ENCODE assay signal across 16 cellular contexts in the genomic region with DNA sequence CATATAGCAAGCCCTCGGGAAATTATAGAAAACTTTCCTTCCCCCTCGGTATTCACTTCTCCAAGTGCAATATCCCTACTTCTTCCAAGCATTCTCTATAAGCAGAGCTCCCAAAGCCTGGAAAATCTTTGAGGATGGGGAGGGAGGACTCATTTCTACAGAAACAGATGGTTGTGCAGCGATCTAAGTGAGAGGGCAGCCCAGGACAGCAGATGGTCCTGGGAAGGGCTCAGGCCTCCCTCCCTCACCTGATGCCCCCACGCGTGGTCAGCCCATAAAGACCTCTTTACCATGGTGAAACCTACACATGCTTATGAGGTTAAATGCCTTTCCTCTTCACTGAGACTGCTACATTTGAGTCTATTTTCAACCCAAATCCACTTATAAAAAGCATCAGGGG.
DNase-seq lines count a peak whose midpoint lies in the region; ATAC-seq and TF ChIP-seq lines count a peak whose summit lies in the region.
"Had no signal": no experiment of that assay in that cellular context is flagged by ENCODE, and none has a peak within 500 bp of the region (broad histone marks: within the 10 kb centered on the region; RNA-seq: fewer than 3 reads in every experiment).

No MANE protein-coding gene starts in this region.

- no peaks in the 10 kb centered on the region for H3K36me3 Mint-ChIP-seq in activated naive CD4-positive, alpha-beta T cell treated with anti-CD3 and anti-CD28 coated beads, Interleukin-2, amount 10 ng/mL, durations not matched to agents 7 days and 5 days
- H3K36me3 Mint-ChIP-seq in neural crest cell (ENCODE audit: low read depth), result no peaks in the 10 kb centered on the region
- H3K36me3 Mint-ChIP-seq: CD4-positive, alpha-beta memory T cell had no signal

- in situ Hi-C loops in GM13976 (cut with MboI; ENCODE audit: low sequenced_read_pairs, unreplicated experiment), result no loop called here

- CTCF ChIA-PET in activated naive CD4-positive, alpha-beta T cell treated with anti-CD3 and anti-CD28 coated beads, Interleukin-2, amount 10 ng/mL, durations not matched to agents 7 days and 5 days (lab: Charles Lee), result no interaction called here

- no peaks in the 10 kb centered on the region for H3K4me1 Mint-ChIP-seq in activated naive CD4-positive, alpha-beta T cell treated with anti-CD3 and anti-CD28 coated beads, Interleukin-2, amount 10 ng/mL, durations not matched to agents 7 days and 5 days
- H3K4me1 Mint-ChIP-seq in neural crest cell, result peaks cover 9% of the 10 kb centered on the region
- H3K4me1 Mint-ChIP-seq: CD4-positive, alpha-beta memory T cell had no signal

- H3K27ac Mint-ChIP-seq in activated naive CD4-positive, alpha-beta T cell treated with anti-CD3 and anti-CD28 coated beads, Interleukin-2, amount 10 ng/mL, durations not matched to agents 7 days and 5 days, result peak overlapping the region; percentile 14
- peak overlapping the region; percentile 30 for H3K27ac Mint-ChIP-seq in neural crest cell (ENCODE audit: unreplicated experiment)
- H3K27ac Mint-ChIP-seq: CD4-positive, alpha-beta memory T cell; GM23338 had no signal

- no peak for DNase-seq in activated naive CD4-positive, alpha-beta T cell treated with anti-CD3 and anti-CD28 coated beads, Interleukin-2, amount 10 ng/mL, durations not matched to agents 7 days and 5 days
- no peak for DNase-seq in activated naive CD4-positive, alpha-beta T cell (lab: John Stamatoyannopoulos, UW)
- DNase-seq in cerebellar cortex (ENCODE audit: low spot score) (peak; percentile 82), neural crest cell (ENCODE audit: low read depth, low spot score) (no peak), GM13976 (ENCODE audit: low spot score) (no peak), Right ventricle myocardium superior (no peak)
- DNase-seq: Calu3; CD4-positive, alpha-beta memory T cell; COR-L47; DMS79; EL; GF-D8; H9 had no signal

- TF ChIP-seq CTCF in neural crest cell (conservative IDR thresholded peaks at IDR 0.05) (no peak), GM13976 (IDR thresholded peaks at IDR 0.05; ENCODE audit: borderline replicate concordance, control extremely low read depth, extremely low read depth, insufficient read depth, missing control alignments) (no peak)

- intact Hi-C loops in Right ventricle myocardium superior (cut with DNase I), result no loop called here

- peaks cover 6% of the 10 kb centered on the region for H3K9me3 Mint-ChIP-seq in activated naive CD4-positive, alpha-beta T cell treated with anti-CD3 and anti-CD28 coated beads, Interleukin-2, amount 10 ng/mL, durations not matched to agents 7 days and 5 days
- H3K9me3 Mint-ChIP-seq in neural crest cell, result no peaks in the 10 kb centered on the region

- no peaks in the 10 kb centered on the region for H3K27me3 Mint-ChIP-seq in activated naive CD4-positive, alpha-beta T cell treated with anti-CD3 and anti-CD28 coated beads, Interleukin-2, amount 10 ng/mL, durations not matched to agents 7 days and 5 days
- H3K27me3 Mint-ChIP-seq in neural crest cell (ENCODE audit: low read depth), result no peaks in the 10 kb centered on the region

- no peak overlapping the region for H3K4me3 Mint-ChIP-seq in activated naive CD4-positive, alpha-beta T cell treated with anti-CD3 and anti-CD28 coated beads, Interleukin-2, amount 10 ng/mL, durations not matched to agents 7 days and 5 days
- H3K4me3 Mint-ChIP-seq in neural crest cell, result no peak overlapping the region
- H3K4me3 Mint-ChIP-seq: CD4-positive, alpha-beta memory T cell; GM23338; H9 had no signal

- ATAC-seq in Right ventricle myocardium superior (ENCODE audit: poor library complexity), result no peak
- no peak for ATAC-seq in activated CD4-positive, CD25-positive, alpha-beta regulatory T cell treated with anti-CD3 and anti-CD28 coated beads, Interleukin-2, amount 50 U/mL, for 24 hours
- ATAC-seq: GM23338, HCT116 had no signal
